Comparison of ENCODE assay signal across 7 cellular contexts in genomic region chr19:4456566-4456842, GRCh38. TPM values are rescaled to one million over a fixed set of nuclear protein-coding genes. Genes with fewer than 3 reads are reported as not detected.
A peak's percentile ranks its signal among the peaks of the same experiment; 100 is the strongest.
DNase-seq lines count a peak whose midpoint lies in the region; ATAC-seq lines count a peak whose summit lies in the region.

No MANE protein-coding gene starts in this region.

- 2% methylated on average over 8 of the region's 8 CpGs for WGBS in right cardiac atrium

- ATAC-seq in right cardiac atrium (peak; percentile 5 to 27), HG03460 (IDR thresholded peaks at IDR 0.05; ENCODE audit: unreplicated experiment) (no peak), HG03196 (IDR thresholded peaks at IDR 0.05; ENCODE audit: unreplicated experiment) (no peak)

- intact Hi-C loops in right cardiac atrium (cut with DNase I): loop anchor here in 1 of 4 donors (10.0 kb wide), 1 partner anchor 52 kb away; the partner anchor contains the start of genes CHAF1A and SH3GL1

- in situ Hi-C loops in G401 (cut with HindIII; ENCODE audit: low sequenced_read_pairs): no loop called here

- DNase-seq in G401 (ENCODE audit: low spot score): peak; percentile 53
- DNase-seq in NCI-H1092 (lab: John Stamatoyannopoulos, UW): peak; percentile 15
- DNase-seq in amniotic epithelial cell (ENCODE audit: low read depth): peak; percentile 83
- DNase-seq in right cardiac atrium: peak in 2 of 3 donors; percentile 72 to 74
- peak; percentile 74 for DNase-seq in retina

- H3K4me3 ChIP-seq in right cardiac atrium (ENCODE audit: low read length): peak overlapping the region; percentile 95

- peak overlapping the region; percentile 82 for H3K27ac ChIP-seq in right cardiac atrium (ENCODE audit: low read length)

- H3K27me3 ChIP-seq in right cardiac atrium (ENCODE audit: control insufficient read depth, insufficient read depth): no peaks in the 10 kb centered on the region

- peaks cover 16% of the 10 kb centered on the region for H3K4me1 ChIP-seq in right cardiac atrium (ENCODE audit: control insufficient read depth, insufficient read depth, low read length)

- no peaks in the 10 kb centered on the region for H3K9me3 ChIP-seq in right cardiac atrium (ENCODE audit: control insufficient read depth, low read length)

RNA-seq across cellular contexts. Expression of gene UBXN6, which starts 1.1 kb away (rescaled TPM):
- 59.6 and 72.8 TPM in 2 replicates for total RNA-seq in G401 (2014; rRNA removed; shearing (Covaris generic))
- total RNA-seq in right cardiac atrium: 100 to 1,000 TPM in 3 of 4 donors, 10 to 100 TPM in 1; 99.8 to 124 (median 112) TPM
- 135 TPM for polyA plus RNA-seq in right cardiac atrium

RNA-seq across cellular contexts. Expression of gene HDGFL2, which starts 15.6 kb away (rescaled TPM):
- 86.6 and 106 TPM in 2 replicates for total RNA-seq in G401 (2014; rRNA removed; shearing (Covaris generic))
- total RNA-seq in right cardiac atrium: 10 to 100 TPM; 20.6 to 30.5 (median 28.6) TPM
- polyA plus RNA-seq in right cardiac atrium: 31.4 TPM

RNA-seq across cellular contexts. Expression of gene CHAF1A, which starts 54.1 kb away (rescaled TPM):
- 39.4 and 46.0 TPM in 2 replicates for total RNA-seq in G401 (2014; rRNA removed; shearing (Covaris generic))
- total RNA-seq in right cardiac atrium: 1 to 10 TPM; 5.4 to 7.7 (median 6.2) TPM
- 4.3 TPM for polyA plus RNA-seq in right cardiac atrium

RNA-seq across cellular contexts. Expression of gene SH3GL1, which starts 56.2 kb away (rescaled TPM):
- total RNA-seq in G401 (2014; rRNA removed; shearing (Covaris generic)): 95.8 and 109 TPM in 2 replicates
- total RNA-seq in right cardiac atrium: 10 to 100 TPM; 26.3 to 40.3 (median 31.8) TPM
- polyA plus RNA-seq in right cardiac atrium: 27.7 TPM

Comparison
In these comparisons a context has a peak if more than half of its experiments do, and no peak if none do; other contexts are left out.
1. DNase-seq: peak in every context shown above with its lines; median percentile 83 in amniotic epithelial cell; 74 in retina; 73 in right cardiac atrium; 53 in G401; 15 in NCI-H1092.
2. ATAC-seq: peak in right cardiac atrium (2 of 2); none in HG03460 (single experiment) and HG03196 (single experiment).